20 cellular contexts compared by ENCODE assay signal in the genomic region with DNA sequence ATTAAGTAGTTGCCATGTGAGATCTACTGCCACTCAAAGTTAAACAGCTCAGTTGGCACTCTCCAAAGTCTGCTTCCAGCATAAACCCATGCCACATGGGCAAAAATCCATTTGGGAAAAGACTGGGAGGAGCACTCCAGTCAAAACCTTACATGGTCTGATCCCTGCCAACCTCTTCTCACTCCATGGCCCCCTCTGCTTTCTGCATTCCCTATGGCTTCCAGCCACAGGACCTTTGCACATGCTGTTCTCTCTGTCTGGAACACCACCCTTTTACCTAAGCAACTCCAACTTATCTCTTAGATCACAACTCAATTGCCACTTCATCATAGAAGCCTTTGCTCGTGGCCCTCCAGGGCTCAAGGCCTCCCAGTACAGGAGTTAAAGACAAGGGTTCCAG.
"Had no signal": no experiment of that assay in that cellular context is flagged by ENCODE, and none has a peak within 500 bp of the region (broad histone marks: within the 10 kb centered on the region; RNA-seq: fewer than 3 reads in every experiment).

No MANE protein-coding gene starts in this region.

- ATAC-seq: lower lobe of right lung; naive thymus-derived CD8-positive, alpha-beta T cell; right lobe of liver; stimulated activated memory B cell treated with anti-CD40 and anti-IgM and Interleukin-4, amounts not matched to agents 10 μg/mL and 1 μg/mL and 100 μg/mL, for 72 hours; stimulated activated naive CD8-positive, alpha-beta T cell treated with anti-CD3 and anti-CD28 coated beads, Interleukin-15, amount 100 ng/mL, for 72 hours had no signal

- H3K9me3 Mint-ChIP-seq: stimulated activated memory B cell treated with anti-CD40 and anti-IgM and Interleukin-4, amounts not matched to agents 10 μg/mL and 1 μg/mL and 100 μg/mL, for 72 hours; stimulated activated naive CD8-positive, alpha-beta T cell treated with anti-CD3 and anti-CD28 coated beads, Interleukin-15, amount 100 ng/mL, for 72 hours had no signal

- H3K27me3 Mint-ChIP-seq: stimulated activated memory B cell treated with anti-CD40 and anti-IgM and Interleukin-4, amounts not matched to agents 10 μg/mL and 1 μg/mL and 100 μg/mL, for 72 hours had no signal

- H3K4me1 Mint-ChIP-seq: naive thymus-derived CD8-positive, alpha-beta T cell; stimulated activated memory B cell treated with anti-CD40 and anti-IgM and Interleukin-4, amounts not matched to agents 10 μg/mL and 1 μg/mL and 100 μg/mL, for 72 hours; stimulated activated naive CD8-positive, alpha-beta T cell treated with anti-CD3 and anti-CD28 coated beads, Interleukin-15, amount 100 ng/mL, for 72 hours had no signal

- H3K36me3 ChIP-seq: lower lobe of right lung, ovary, prostate gland, right lobe of liver, tibial nerve, upper lobe of left lung, vagina had no signal

- DNase-seq: islet precursor cell; lower lobe of right lung; naive thymus-derived CD8-positive, alpha-beta T cell; ovary; retina; right lobe of liver; stimulated activated CD4-positive, alpha-beta T cell treated with anti-CD3 and anti-CD28 coated beads, Interleukin-1b, Interleukin-23, amount 100 ng/mL, for 48 hours; stimulated activated CD4-positive, alpha-beta T cell treated with anti-CD3 and anti-CD28 coated beads, Interleukin-2, amount 100 ng/mL, for 48 hours; stimulated activated CD4-positive, alpha-beta T cell treated with anti-CD3 and anti-CD28 coated beads, Interleukin-4, amount 100 ng/mL, for 4 hours; stimulated activated CD8-positive, alpha-beta memory T cell treated with anti-CD3 and anti-CD28 coated beads, Interleukin-4, amount 100 ng/mL, for 48 hours; stimulated activated naive CD4-positive, alpha-beta T cell treated with Interleukin-2 at 50 U/mL for 16 hours; stimulated activated naive CD8-positive, alpha-beta T cell treated with anti-CD3 and anti-CD28 coated beads, Interleukin-15, amount 100 ng/mL, for 72 hours; substantia nigra; upper lobe of left lung had no signal

- H3K27me3 ChIP-seq: hepatocyte, ovary, right lobe of liver, tibial nerve, upper lobe of left lung, vagina had no signal

- H3K4me3 Mint-ChIP-seq: naive thymus-derived CD8-positive, alpha-beta T cell; stimulated activated memory B cell treated with anti-CD40 and anti-IgM and Interleukin-4, amounts not matched to agents 10 μg/mL and 1 μg/mL and 100 μg/mL, for 72 hours; stimulated activated naive CD8-positive, alpha-beta T cell treated with anti-CD3 and anti-CD28 coated beads, Interleukin-15, amount 100 ng/mL, for 72 hours had no signal

- H3K27ac Mint-ChIP-seq: naive thymus-derived CD8-positive, alpha-beta T cell; stimulated activated memory B cell treated with anti-CD40 and anti-IgM and Interleukin-4, amounts not matched to agents 10 μg/mL and 1 μg/mL and 100 μg/mL, for 72 hours; stimulated activated naive CD8-positive, alpha-beta T cell treated with anti-CD3 and anti-CD28 coated beads, Interleukin-15, amount 100 ng/mL, for 72 hours had no signal

- H2AFZ ChIP-seq: hepatocyte had no signal

- H3K27ac ChIP-seq: lower lobe of right lung, ovary, prostate gland, right lobe of liver, tibial nerve, upper lobe of left lung, vagina had no signal

- H3K4me2 ChIP-seq: hepatocyte, smooth muscle cell had no signal

- H3K9me3 ChIP-seq: lower lobe of right lung, ovary, prostate gland, right lobe of liver, tibial nerve, upper lobe of left lung, vagina had no signal

- H3K4me3 ChIP-seq: hepatocyte, lower lobe of right lung, ovary, prostate gland, right lobe of liver, smooth muscle cell, tibial nerve, upper lobe of left lung, vagina had no signal

- H3K36me3 Mint-ChIP-seq: naive thymus-derived CD8-positive, alpha-beta T cell; stimulated activated memory B cell treated with anti-CD40 and anti-IgM and Interleukin-4, amounts not matched to agents 10 μg/mL and 1 μg/mL and 100 μg/mL, for 72 hours had no signal

- H3K4me1 ChIP-seq: prostate gland, right lobe of liver had no signal
